13 cellular contexts compared by ENCODE assay signal in genomic region chr20:50344232-50345071, GRCh38.
A peak's percentile ranks its signal among the peaks of the same experiment; 100 is the strongest.
DNase-seq lines count a peak whose midpoint lies in the region; ATAC-seq and TF ChIP-seq lines count a peak whose summit lies in the region.
"Had no signal": no experiment of that assay in that cellular context is flagged by ENCODE, and none has a peak within 500 bp of the region (broad histone marks: within the 10 kb centered on the region; RNA-seq: fewer than 3 reads in every experiment).

No MANE protein-coding gene starts in this region.

- no peak overlapping the region for H3K4me3 ChIP-seq in HEK293 (ENCODE audit: low read depth, low read length)
- H3K4me3 ChIP-seq in gastrocnemius medialis: no peak overlapping the region
- H3K4me3 ChIP-seq: vagina had no signal

- in situ Hi-C loops in gastrocnemius medialis (cut with MboI; ENCODE audit: low sequenced_read_pairs in 4 of 4): no loop called here

- H3K9me3 ChIP-seq in HEK293 (ENCODE audit: control insufficient read depth, insufficient read depth, low read depth, low read length): no peaks in the 10 kb centered on the region
- H3K9me3 ChIP-seq in gastrocnemius medialis: no peaks in the 10 kb centered on the region
- H3K9me3 ChIP-seq: left lung, vagina had no signal

- H3K4me1 Mint-ChIP-seq in CD14-positive monocyte (peaks cover 78% of the 10 kb centered on the region), WTC11 (peaks cover 7% of the 10 kb centered on the region)

- H3K27me3 Mint-ChIP-seq in CD14-positive monocyte (ENCODE audit: low read depth in 3 of 3) (peaks cover 1 to 8% (median 4%) of the 10 kb centered on the region in 3 donors), WTC11 (ENCODE audit: low read depth) (no peaks in the 10 kb centered on the region)

- H3K4me3 Mint-ChIP-seq in CD14-positive monocyte (no peak overlapping the region), WTC11 (no peak overlapping the region)
- H3K4me3 Mint-ChIP-seq: activated naive CD4-positive, alpha-beta T cell treated with anti-CD3 and anti-CD28 coated beads, Interleukin-2, amount 10 ng/mL, durations not matched to agents 7 days and 5 days had no signal

- H3K27ac Mint-ChIP-seq in CD14-positive monocyte: peak overlapping the region in 3 of 7 donors; percentile 47 to 71 (median 51)
- H3K27ac Mint-ChIP-seq in WTC11: no peak overlapping the region
- H3K27ac Mint-ChIP-seq: activated naive CD4-positive, alpha-beta T cell treated with anti-CD3 and anti-CD28 coated beads, Interleukin-2, amount 10 ng/mL, durations not matched to agents 7 days and 5 days had no signal

- intact Hi-C loops in CD14-positive monocyte (cut with micrococcal nuclease) (loop anchor here (5.0 kb wide), 3 partner anchors 32 to 152 kb away; partner anchors contain the start of gene CEBPB (in 1 of the 2)), gastrocnemius medialis (cut with DNase I; ENCODE audit: low total_unique reads) (loop anchor here (5.0 kb wide), 1 partner anchor 87 kb away; no protein-coding TSS in a partner anchor)

- CTCF ChIA-PET in HEK293 (lab: Yijun Ruan, JAX): interaction anchor here (0.7 kb wide), 1 partner anchor 26 kb away, joined by 3 read pairs; no protein-coding TSS in a partner anchor
- CTCF ChIA-PET in WTC11 (lab: Charles Lee): interaction anchor here (0.5 kb wide), 1 partner anchor 160 kb away, joined by 8 read pairs; no protein-coding TSS in a partner anchor

- H3K9me3 Mint-ChIP-seq in CD14-positive monocyte: peaks cover 0 to 4% (median 0%) of the 10 kb centered on the region in 7 donors
- H3K9me3 Mint-ChIP-seq in WTC11: no peaks in the 10 kb centered on the region
- H3K9me3 Mint-ChIP-seq: activated naive CD4-positive, alpha-beta T cell treated with anti-CD3 and anti-CD28 coated beads, Interleukin-2, amount 10 ng/mL, durations not matched to agents 7 days and 5 days had no signal

- DNase-seq in CD14-positive monocyte (ENCODE audit: low spot score) (no peak), WTC11 (ENCODE audit: low spot score) (peak; percentile 51), islet precursor cell (peak; percentile 51), SIG-M5 treated with dmso at 0.1 percent for 504 hours (lab: John Stamatoyannopoulos, UW; ENCODE audit: unreplicated experiment) (no peak), gastrocnemius medialis (no peak), HuH-7.5 (ENCODE audit: low spot score) (no peak), GOT3 (lab: John Stamatoyannopoulos, UW) (no peak)
- DNase-seq: activated naive CD4-positive, alpha-beta T cell treated with anti-CD3 and anti-CD28 coated beads, Interleukin-2, amount 10 ng/mL, durations not matched to agents 7 days and 5 days; EL; NCI-H526 treated with DMSO at 0.1 percent for 48 hours had no signal

- H3K27ac ChIP-seq in HEK293 (ENCODE audit: extremely low read depth, low read depth, low read length) (no peak overlapping the region), gastrocnemius medialis (no peak overlapping the region)

- H3K36me3 Mint-ChIP-seq in CD14-positive monocyte (peaks cover 0 to 3% of the 10 kb centered on the region in 2 donors), WTC11 (no peaks in the 10 kb centered on the region)
- H3K36me3 Mint-ChIP-seq: activated naive CD4-positive, alpha-beta T cell treated with anti-CD3 and anti-CD28 coated beads, Interleukin-2, amount 10 ng/mL, durations not matched to agents 7 days and 5 days had no signal

- H3K27me3 ChIP-seq in gastrocnemius medialis: no peaks in the 10 kb centered on the region
- H3K27me3 ChIP-seq: left lung, vagina had no signal

- TF ChIP-seq CTCF in CD14-positive monocyte (IDR thresholded peaks at IDR 0.05): peak; percentile 67
- TF ChIP-seq CTCF in HEK293 (tag by site-specific recombination; IDR thresholded peaks at IDR 0.05): peak; percentile 31; the same call in 1 of the 2 replicates
- peak; percentile 34; the same call in 1 of the 2 replicates for TF ChIP-seq CTCF in WTC11 (IDR thresholded peaks at IDR 0.05)
- peak in 1 of 5 experiments; percentile 35 for TF ChIP-seq CTCF in gastrocnemius medialis (IDR thresholded peaks at IDR 0.05 in 4 of 5, conservative IDR thresholded peaks at IDR 0.05 in 1 of 5)

- H3K4me1 ChIP-seq in HEK293 (ENCODE audit: control insufficient read depth, insufficient read depth, low read length) (no peaks in the 10 kb centered on the region), gastrocnemius medialis (peaks cover 23 to 25% of the 10 kb centered on the region in 2 donors)

- POLR2A ChIA-PET in HEK293 (lab: Yijun Ruan, JAX) (no interaction called here), WTC11 (lab: Charles Lee) (no interaction called here)

- no peak for TF ChIP-seq POLR2A in gastrocnemius medialis (IDR thresholded peaks at IDR 0.05)

- H3K36me3 ChIP-seq in HEK293 (ENCODE audit: control insufficient read depth in 2 of 2, insufficient read depth in 1 of 2, low read length in 2 of 2) (no peaks in the 10 kb centered on the region), gastrocnemius medialis (no peaks in the 10 kb centered on the region)
- H3K36me3 ChIP-seq: left lung, vagina had no signal

- peak; percentile 74 for ATAC-seq in WTC11
- no peak for ATAC-seq in gastrocnemius medialis
- ATAC-seq: left lung had no signal

TF ChIP-seq in HEK293, 187 proteins besides CTCF, POLR2A, EP300 and RAD21:
- 0 out of 2 replicates have a peak, but pooled peaks have one; percentile 5 for TF ChIP-seq ZNF654 (tag by site-specific recombination; IDR thresholded peaks at IDR 0.05; ENCODE audit: low read depth)
- TF ChIP-seq SP7 (tag by site-specific recombination; IDR thresholded peaks at IDR 0.05): no peak

TF ChIP-seq in WTC11, 78 proteins besides CTCF, POLR2A, EP300 and RAD21:
- TF ChIP-seq GABPB1 (CRISPR knock-in tag; IDR thresholded peaks at IDR 0.05) (0 out of 2 replicates have a peak, but pooled peaks have one; percentile 18), GTF2I (CRISPR knock-in tag; conservative IDR thresholded peaks at IDR 0.05) (peak; percentile 96), ZNF396 (CRISPR knock-in tag; IDR thresholded peaks at IDR 0.05; ENCODE audit: borderline replicate concordance) (no peak)

Comparison
In these comparisons a context has a peak if more than half of its experiments do, and no peak if none do; other contexts are left out.
1. DNase-seq: peak in WTC11 (single experiment) and islet precursor cell (single experiment); none in CD14-positive monocyte (single experiment), SIG-M5 treated with dmso at 0.1 percent for 504 hours (single experiment), gastrocnemius medialis (0 of 2), HuH-7.5 (single experiment) and GOT3 (single experiment).